In genomic region chr10:70602665-70603438, GRCh38 we compare ENCODE assay signal across 11 cellular contexts. TPM values are rescaled to one million over a fixed set of nuclear protein-coding genes. Genes with fewer than 3 reads are reported as not detected.
DNase-seq lines count a peak whose midpoint lies in the region; ATAC-seq, FAIRE-seq and TF ChIP-seq lines count a peak whose summit lies in the region.
"Had no signal": no experiment of that assay in that cellular context is flagged by ENCODE, and none has a peak within 500 bp of the region (broad histone marks: within the 10 kb centered on the region; RNA-seq: fewer than 3 reads in every experiment).

PRF1 (minus strand) TSS chr10:70602741; CDS start chr10:70600902, 1,839 bp downstream.

- no peak for TF ChIP-seq RAD21 in HepG2 (CRISPR knock-in tag; IDR thresholded peaks at IDR 0.05)

- H3K4me3 ChIP-seq in Peyer's patch = peak within 1 kb of the TSS in 3 of 4 donors; percentile 25 to 31 (median 27)
- H3K4me3 ChIP-seq in HepG2 (replicated peaks in 1 of 3; ENCODE audit: insufficient read depth in 1 of 3, low read depth in 2 of 3, low read length in 3 of 3) = no peak within 1 kb of the TSS
- H3K4me3 ChIP-seq in Karpas-422 (ENCODE audit: low read length) = no peak within 1 kb of the TSS
- H3K4me3 ChIP-seq: SK-N-MC had no signal

- H3K4me3 Mint-ChIP-seq in activated T-cell treated with anti-CD3 and anti-CD28 coated beads, Interleukin-2, amount 50 U/mL, for 24 hours = peak within 1 kb of the TSS; percentile 92
- H3K4me3 Mint-ChIP-seq: stimulated activated naive B cell treated with anti-CD40 and anti-IgM and Interleukin-4, amounts not matched to agents 10 μg/mL and 1 μg/mL and 100 μg/mL, for 72 hours had no signal

- H3K36me3 ChIP-seq in Peyer's patch (no peaks in the 10 kb centered on the region), HepG2 (replicated peaks in 1 of 2; ENCODE audit: control insufficient read depth in 1 of 2, insufficient read depth in 2 of 2, low read length in 2 of 2) (no peaks in the 10 kb centered on the region), Karpas-422 (ENCODE audit: insufficient read depth, low read length) (no peaks in the 10 kb centered on the region)

- TF ChIP-seq POLR2A in Peyer's patch (IDR thresholded peaks at IDR 0.05) (peak in 1 of 2 donors; percentile 22), HepG2 (IDR thresholded peaks at IDR 0.05; ENCODE audit: insufficient read depth in 1 of 2, low read depth in 2 of 2, low read length in 2 of 2) (no peak)

- no peak for TF ChIP-seq EP300 in HepG2 (IDR thresholded peaks at IDR 0.05; ENCODE audit: low read depth in 2 of 2, low read length in 2 of 2)
- TF ChIP-seq EP300 in HepG2 (CRISPR knock-in tag; IDR thresholded peaks at IDR 0.05; ENCODE audit: borderline replicate concordance) = no peak

- peak; percentile 70 for ATAC-seq in HepG2
- no peak for ATAC-seq in HG02970 (IDR thresholded peaks at IDR 0.05; ENCODE audit: low FRiP score, unreplicated experiment)

- H3K27me3 ChIP-seq in Peyer's patch (no peaks in the 10 kb centered on the region), HepG2 (ENCODE audit: control insufficient read depth in 1 of 2, insufficient read depth in 2 of 2, low read length in 2 of 2) (no peaks in the 10 kb centered on the region), Karpas-422 (ENCODE audit: low read length) (no peaks in the 10 kb centered on the region)

- TF ChIP-seq CTCF in Peyer's patch (IDR thresholded peaks at IDR 0.05) = no peak
- no peak for TF ChIP-seq CTCF in HepG2 (CRISPR knock-in tag; IDR thresholded peaks at IDR 0.05)

- H3K27me3 Mint-ChIP-seq in activated T-cell treated with anti-CD3 and anti-CD28 coated beads, Interleukin-2, amount 50 U/mL, for 24 hours = no peaks in the 10 kb centered on the region
- H3K27me3 Mint-ChIP-seq: stimulated activated naive B cell treated with anti-CD40 and anti-IgM and Interleukin-4, amounts not matched to agents 10 μg/mL and 1 μg/mL and 100 μg/mL, for 72 hours had no signal

- H3K79me2 ChIP-seq in HepG2 (ENCODE audit: insufficient read depth, low read length) (no peaks in the 10 kb centered on the region), Karpas-422 (ENCODE audit: low read length) (no peaks in the 10 kb centered on the region)

- FAIRE-seq in HepG2 (lab: Jason Lieb, UNC) = no peak

- H3K4me2 ChIP-seq in HepG2 (ENCODE audit: low read depth, low read length) (no peak within 1 kb of the TSS), Karpas-422 (ENCODE audit: low read depth, low read length, poor library complexity, severe bottlenecking) (no peak within 1 kb of the TSS)

- H3K9me3 Mint-ChIP-seq in activated T-cell treated with anti-CD3 and anti-CD28 coated beads, Interleukin-2, amount 50 U/mL, for 24 hours = peaks cover 4% of the 10 kb centered on the region
- H3K9me3 Mint-ChIP-seq: stimulated activated naive B cell treated with anti-CD40 and anti-IgM and Interleukin-4, amounts not matched to agents 10 μg/mL and 1 μg/mL and 100 μg/mL, for 72 hours had no signal

- CTCF ChIA-PET in HepG2 (lab: Yijun Ruan, JAX; ENCODE audit: low intra/inter-chr PET ratio, low total read pairs) = no interaction called here

- H4K20me1 ChIP-seq in HepG2 (ENCODE audit: insufficient read depth, low read length) = no peaks in the 10 kb centered on the region
- H4K20me1 ChIP-seq in Karpas-422 (ENCODE audit: insufficient read depth, low read depth, low read length) = no peaks in the 10 kb centered on the region

- H3K36me3 Mint-ChIP-seq in activated T-cell treated with anti-CD3 and anti-CD28 coated beads, Interleukin-2, amount 50 U/mL, for 24 hours (ENCODE audit: low read depth) = peaks cover 33% of the 10 kb centered on the region
- H3K36me3 Mint-ChIP-seq: stimulated activated naive B cell treated with anti-CD40 and anti-IgM and Interleukin-4, amounts not matched to agents 10 μg/mL and 1 μg/mL and 100 μg/mL, for 72 hours had no signal

- H3K27ac ChIP-seq in Peyer's patch (peak within 1 kb of the TSS; percentile 18 to 77 (median 58)), HepG2 (ENCODE audit: extremely low read length, insufficient read depth, low read length) (no peak within 1 kb of the TSS), Karpas-422 (ENCODE audit: low read length) (no peak within 1 kb of the TSS)
- H3K27ac ChIP-seq: SK-N-MC had no signal

- 38% methylated on average over 11 of the region's 21 CpGs for WGBS in HepG2 (ENCODE audit: low lambda C conversion rate)

- in situ Hi-C loops in HepG2 (cut with HindIII; ENCODE audit: extremely low pct_ligation_motif_present, low pct_unique_long_range_greater_than_20kb) = no loop called here

- intact Hi-C loops in HepG2 (cut with micrococcal nuclease; ENCODE audit: unreplicated experiment) = no loop called here

- no peaks in the 10 kb centered on the region for H3K9me2 ChIP-seq in Karpas-422 (replicated peaks; ENCODE audit: insufficient read depth, low read length)

- H2AFZ ChIP-seq in HepG2 (ENCODE audit: low read length) (no peak within 1 kb of the TSS), Karpas-422 (ENCODE audit: low read length) (no peak within 1 kb of the TSS)

- POLR2A ChIA-PET in HepG2 (lab: Yijun Ruan, JAX) = no interaction called here

- H3K27ac Mint-ChIP-seq in activated T-cell treated with anti-CD3 and anti-CD28 coated beads, Interleukin-2, amount 50 U/mL, for 24 hours = peak within 1 kb of the TSS; percentile 93
- H3K27ac Mint-ChIP-seq: stimulated activated naive B cell treated with anti-CD40 and anti-IgM and Interleukin-4, amounts not matched to agents 10 μg/mL and 1 μg/mL and 100 μg/mL, for 72 hours had no signal

- H3K4me1 ChIP-seq in Peyer's patch (no peaks in the 10 kb centered on the region), HepG2 (ENCODE audit: insufficient read depth, low read length) (peaks cover 8% of the 10 kb centered on the region; the same call in 1 of the 2 replicates), Karpas-422 (ENCODE audit: low read length) (no peaks in the 10 kb centered on the region)

- H3K4me1 Mint-ChIP-seq in activated T-cell treated with anti-CD3 and anti-CD28 coated beads, Interleukin-2, amount 50 U/mL, for 24 hours (ENCODE audit: low read depth) = peaks cover 59% of the 10 kb centered on the region

- H3K9me3 ChIP-seq in Peyer's patch (no peaks in the 10 kb centered on the region), HepG2 (ENCODE audit: low read length) (no peaks in the 10 kb centered on the region), Karpas-422 (ENCODE audit: low read length) (no peaks in the 10 kb centered on the region)

- peak; percentile 68 to 91 (median 79) for DNase-seq in Peyer's patch
- peak; percentile 79 for DNase-seq in activated T-cell treated with anti-CD3 and anti-CD28 coated beads, Interleukin-2, amount 50 U/mL, for 24 hours
- DNase-seq in HepG2 (ENCODE audit: low spot score) = peak; percentile 12
- DNase-seq in stimulated activated CD8-positive, alpha-beta memory T cell treated with anti-CD3 and anti-CD28 coated beads, Interleukin-4, amount 100 ng/mL, for 4 hours (ENCODE audit: low read depth in 2 of 2, low spot score in 1 of 2) = peak; percentile 72 to 83
- no peak for DNase-seq in Karpas-422
- no peak for DNase-seq in C1 segment of cervical spinal cord (lab: John Stamatoyannopoulos, UW)
- no peak for DNase-seq in HPDE6-E6E7 (ENCODE audit: extremely low spot score)
- DNase-seq: foreskin fibroblast; stimulated activated naive B cell treated with anti-CD40 and anti-IgM and Interleukin-4, amounts not matched to agents 10 μg/mL and 1 μg/mL and 100 μg/mL, for 72 hours had no signal

- H3K9ac ChIP-seq in HepG2 (ENCODE audit: insufficient read depth, low read depth, low read length) = no peak within 1 kb of the TSS
- no peak within 1 kb of the TSS for H3K9ac ChIP-seq in Karpas-422 (ENCODE audit: low read length)

- no TSS peak for BruUV-seq in HepG2 (replicated peaks; lab: Mats Ljungman, UMichigan)

TF ChIP-seq in HepG2, 621 proteins besides CTCF, POLR2A, EP300 and RAD21:
- peak; percentile 94 for TF ChIP-seq ZNF768 (CRISPR knock-in tag; IDR thresholded peaks at IDR 0.05)
- TF ChIP-seq MEIS2 (CRISPR knock-in tag; IDR thresholded peaks at IDR 0.05) = no peak
- no peak for TF ChIP-seq REL (CRISPR knock-in tag; conservative IDR thresholded peaks at IDR 0.05)

RNA-seq across cellular contexts. Expression of gene PRF1, which starts in this region (rescaled TPM):
- total RNA-seq in Peyer's patch (10 to 100 TPM in 1 of 4 donors, 1 to 10 TPM in 3; 4.6 to 12.4 (median 6.3) TPM), HepG2 (2016; rRNA removed; fragmentation: Illumina TruSeq; extraction: Trizol) (0.32 and 1.00 TPM in 2 replicates)
- not detected in 2 replicates for total RNA-seq in HepG2 (2016; cell fraction: cytosol; rRNA removed; fragmentation: Illumina TruSeq; extraction: Trizol; ENCODE audit: low read depth)
- total RNA-seq in HepG2 (2016; cell fraction: insoluble cytoplasmic fraction; rRNA removed; fragmentation: Illumina TruSeq; extraction: Trizol) = 0.18 and 1.2 TPM in 2 replicates
- 0.06 and 0.17 TPM in 2 replicates for total RNA-seq in HepG2 (2016; cell fraction: membrane; rRNA removed; fragmentation: Illumina TruSeq; extraction: Trizol)
- 0.69 and 1.4 TPM in 2 replicates for total RNA-seq in HepG2 (2016; cell fraction: nucleus; rRNA removed; fragmentation: Illumina TruSeq; extraction: Trizol)
- 1.4 and 1.7 TPM in 2 replicates for polyA plus RNA-seq in HepG2 (2011; rRNA removed)
- polyA plus RNA-seq in HepG2 (2011; cell fraction: cytosol; rRNA removed) = 1.0 and 1.1 TPM in 2 replicates
- 0.39 and 0.62 TPM in 2 replicates for polyA plus RNA-seq in HepG2 (2011; cell fraction: nucleus; rRNA removed)
- polyA plus RNA-seq in HepG2 (2012) = 0.08 and 1.0 TPM in 2 replicates
- polyA plus RNA-seq in HepG2 (2016; cell fraction: cytosol; fragmentation: Illumina TruSeq; extraction: Trizol; ENCODE audit: low read depth) = not detected in 2 replicates
- 0.21 and 0.38 TPM in 2 replicates for polyA plus RNA-seq in HepG2 (2016; cell fraction: insoluble cytoplasmic fraction; fragmentation: Illumina TruSeq; extraction: Trizol; ENCODE audit: low read depth)
- 0.17 and 0.45 TPM in 2 replicates for polyA plus RNA-seq in HepG2 (2016; cell fraction: membrane; fragmentation: Illumina TruSeq; extraction: Trizol; ENCODE audit: low read depth)
- 2.3 and 3.3 TPM in 2 replicates for polyA plus RNA-seq in HepG2 (2016; cell fraction: nucleus; fragmentation: Illumina TruSeq; extraction: Trizol; ENCODE audit: insufficient read depth, low read depth)
- 1.6 TPM in 1 of 2 replicates, not detected in the other for polyA minus RNA-seq in HepG2 (2011; rRNA and poly(A)+ RNA removed; ENCODE audit: low replicate concordance)
- 0.99 and 1.1 TPM in 2 replicates for polyA minus RNA-seq in HepG2 (2011; cell fraction: cytosol; rRNA and poly(A)+ RNA removed)
- 0.37 TPM in 1 of 2 replicates, not detected in the other for polyA minus RNA-seq in HepG2 (2011; cell fraction: nucleus; rRNA and poly(A)+ RNA removed)
- total RNA-seq in Karpas-422 (2014; rRNA removed; shearing (Covaris generic); ENCODE audit: low replicate concordance) = 0.26 and 1.5 TPM in 2 replicates

Comparison
In these comparisons a context has a peak if more than half of its experiments do, and no peak if none do; other contexts are left out.
1. DNase-seq: peak in Peyer's patch (3 of 3), activated T-cell treated with anti-CD3 and anti-CD28 coated beads, Interleukin-2, amount 50 U/mL, for 24 hours (single experiment), HepG2 (single experiment) and stimulated activated CD8-positive, alpha-beta memory T cell treated with anti-CD3 and anti-CD28 coated beads, Interleukin-4, amount 100 ng/mL, for 4 hours (2 of 2); none in Karpas-422 (single experiment), C1 segment of cervical spinal cord (0 of 14) and HPDE6-E6E7 (single experiment).
2. H3K27ac ChIP-seq: peak in Peyer's patch (4 of 4); none in HepG2 (single experiment) and Karpas-422 (single experiment).
3. H3K4me3 ChIP-seq: peak in Peyer's patch (3 of 4); none in HepG2 (0 of 3) and Karpas-422 (single experiment).